31 cellular contexts compared by ENCODE assay signal in the genomic region with DNA sequence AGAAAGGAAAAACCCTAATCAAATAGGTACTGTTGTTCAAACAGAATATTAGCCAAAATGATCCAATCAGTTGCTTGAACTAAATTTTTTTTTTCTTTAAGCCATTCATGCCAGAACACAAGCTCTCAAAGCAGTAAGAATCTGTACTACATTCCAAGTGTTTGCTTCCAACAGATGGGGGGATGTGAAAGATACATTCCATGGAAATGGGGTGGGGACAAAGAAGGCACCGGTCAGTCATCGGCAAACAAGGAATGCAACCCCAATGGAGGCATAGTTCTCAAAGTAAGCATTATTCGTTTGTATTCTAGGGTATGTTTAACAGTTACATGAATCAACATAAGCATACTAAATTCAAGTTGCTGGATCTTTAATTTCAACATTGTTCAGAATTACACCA. TPM values are rescaled to one million over a fixed set of nuclear protein-coding genes. Genes with fewer than 3 reads are reported as not detected.
"Had no signal": no experiment of that assay in that cellular context is flagged by ENCODE, and none has a peak within 500 bp of the region (broad histone marks: within the 10 kb centered on the region; RNA-seq: fewer than 3 reads in every experiment).

No MANE protein-coding gene starts in this region.

- H3K9me3 Mint-ChIP-seq: natural killer cell had no signal

- H2AFZ ChIP-seq: hepatocyte, neural progenitor cell, parathyroid adenoma had no signal

- DNase-seq: heart right ventricle; immature natural killer cell; kidney; left colon; left lung; lower lobe of right lung; mammary epithelial cell; mesenchymal stem cell; naive B cell; natural killer cell; nephron progenitor cell; occipital lobe; psoas muscle; right lobe of liver; stimulated activated CD4-positive, alpha-beta T cell treated with anti-CD3 and anti-CD28 coated beads, Interleukin-12 subunit alpha, Interleukin-12 subunit beta, amount 100 ng/mL, for 4 hours; stimulated activated CD4-positive, alpha-beta T cell treated with anti-CD3 and anti-CD28 coated beads, Interleukin-15, amount 100 ng/mL, for 24 hours; stimulated activated CD4-positive, alpha-beta T cell treated with anti-CD3 and anti-CD28 coated beads, Interleukin-2, amount 100 ng/mL, for 24 hours; stimulated activated CD4-positive, alpha-beta T cell treated with anti-CD3 and anti-CD28 coated beads, Interleukin-4, amount 100 ng/mL, for 1 hour; stimulated activated naive B cell treated with anti-CD40 and anti-IgM and Interleukin-4, amounts not matched to agents 10 μg/mL and 1 μg/mL and 100 μg/mL, for 72 hours; stimulated activated naive CD8-positive, alpha-beta T cell treated with anti-CD3 and anti-CD28 coated beads, Interleukin-15, Interleukin-2, amounts not matched to agents 100 U/mL and 50 U/mL, for 24 hours; stomach; tibial artery; trophoblast cell; upper lobe of right lung had no signal

- H3K4me1 ChIP-seq: heart right ventricle, left lung, lower lobe of right lung, neural progenitor cell, parathyroid adenoma, psoas muscle, right lobe of liver, stomach, suprapubic skin, tibial artery, upper lobe of right lung had no signal

- H3K27ac ChIP-seq: heart right ventricle, hepatocyte, left lung, lower lobe of right lung, neural progenitor cell, neutrophil, parathyroid adenoma, psoas muscle, right lobe of liver, skin epidermis, stomach, suprapubic skin, thoracic aorta, tibial artery, upper lobe of right lung had no signal

- H3K4me1 Mint-ChIP-seq: naive B cell; nephron progenitor cell; neural progenitor cell; stimulated activated naive B cell treated with anti-CD40 and anti-IgM and Interleukin-4, amounts not matched to agents 10 μg/mL and 1 μg/mL and 100 μg/mL, for 72 hours had no signal

- H3K36me3 Mint-ChIP-seq: neural progenitor cell had no signal

- H3K9ac ChIP-seq: neural progenitor cell, parathyroid adenoma had no signal

- H3K27me3 ChIP-seq: heart right ventricle, hepatocyte, left lung, neural progenitor cell, neutrophil, right lobe of liver, stomach, suprapubic skin, tibial artery, upper lobe of right lung had no signal

- H3K27ac Mint-ChIP-seq: immature natural killer cell; naive B cell; natural killer cell; nephron progenitor cell; neural progenitor cell; stimulated activated naive B cell treated with anti-CD40 and anti-IgM and Interleukin-4, amounts not matched to agents 10 μg/mL and 1 μg/mL and 100 μg/mL, for 72 hours had no signal

- H3K36me3 ChIP-seq: lower lobe of right lung, neural progenitor cell, neutrophil, right lobe of liver, upper lobe of right lung had no signal

- H3K9me3 ChIP-seq: lower lobe of right lung, neutrophil, psoas muscle, right lobe of liver, stomach, suprapubic skin, thoracic aorta, tibial artery, upper lobe of right lung had no signal

- H3K4me3 Mint-ChIP-seq: immature natural killer cell; naive B cell; natural killer cell; nephron progenitor cell; neural progenitor cell; stimulated activated naive B cell treated with anti-CD40 and anti-IgM and Interleukin-4, amounts not matched to agents 10 μg/mL and 1 μg/mL and 100 μg/mL, for 72 hours had no signal

- H3K27me3 Mint-ChIP-seq: naive B cell; stimulated activated naive B cell treated with anti-CD40 and anti-IgM and Interleukin-4, amounts not matched to agents 10 μg/mL and 1 μg/mL and 100 μg/mL, for 72 hours had no signal

- H3K4me2 ChIP-seq: hepatocyte, neural progenitor cell had no signal

- H3K4me3 ChIP-seq: heart right ventricle, hepatocyte, left lung, lower lobe of right lung, neural progenitor cell, psoas muscle, right lobe of liver, skin epidermis, stomach, suprapubic skin, thoracic aorta, tibial artery, upper lobe of right lung had no signal

- H3K79me2 ChIP-seq: hepatocyte, parathyroid adenoma had no signal

RNA-seq across cellular contexts. Expression of a gene that starts 32.5 kb away (rescaled TPM):
- total RNA-seq: thoracic aorta had no signal
